In genomic region chr19:47239610-47240296, GRCh38 we compare ENCODE assay signal across 1 cellular context.
TF ChIP-seq lines count a peak whose summit lies in the region.

No MANE protein-coding gene starts in this region.

TF ChIP-seq in WTC11, 78 proteins besides CTCF, POLR2A, EP300 and RAD21 (continued from another document):
- TF ChIP-seq, protein P1, sequence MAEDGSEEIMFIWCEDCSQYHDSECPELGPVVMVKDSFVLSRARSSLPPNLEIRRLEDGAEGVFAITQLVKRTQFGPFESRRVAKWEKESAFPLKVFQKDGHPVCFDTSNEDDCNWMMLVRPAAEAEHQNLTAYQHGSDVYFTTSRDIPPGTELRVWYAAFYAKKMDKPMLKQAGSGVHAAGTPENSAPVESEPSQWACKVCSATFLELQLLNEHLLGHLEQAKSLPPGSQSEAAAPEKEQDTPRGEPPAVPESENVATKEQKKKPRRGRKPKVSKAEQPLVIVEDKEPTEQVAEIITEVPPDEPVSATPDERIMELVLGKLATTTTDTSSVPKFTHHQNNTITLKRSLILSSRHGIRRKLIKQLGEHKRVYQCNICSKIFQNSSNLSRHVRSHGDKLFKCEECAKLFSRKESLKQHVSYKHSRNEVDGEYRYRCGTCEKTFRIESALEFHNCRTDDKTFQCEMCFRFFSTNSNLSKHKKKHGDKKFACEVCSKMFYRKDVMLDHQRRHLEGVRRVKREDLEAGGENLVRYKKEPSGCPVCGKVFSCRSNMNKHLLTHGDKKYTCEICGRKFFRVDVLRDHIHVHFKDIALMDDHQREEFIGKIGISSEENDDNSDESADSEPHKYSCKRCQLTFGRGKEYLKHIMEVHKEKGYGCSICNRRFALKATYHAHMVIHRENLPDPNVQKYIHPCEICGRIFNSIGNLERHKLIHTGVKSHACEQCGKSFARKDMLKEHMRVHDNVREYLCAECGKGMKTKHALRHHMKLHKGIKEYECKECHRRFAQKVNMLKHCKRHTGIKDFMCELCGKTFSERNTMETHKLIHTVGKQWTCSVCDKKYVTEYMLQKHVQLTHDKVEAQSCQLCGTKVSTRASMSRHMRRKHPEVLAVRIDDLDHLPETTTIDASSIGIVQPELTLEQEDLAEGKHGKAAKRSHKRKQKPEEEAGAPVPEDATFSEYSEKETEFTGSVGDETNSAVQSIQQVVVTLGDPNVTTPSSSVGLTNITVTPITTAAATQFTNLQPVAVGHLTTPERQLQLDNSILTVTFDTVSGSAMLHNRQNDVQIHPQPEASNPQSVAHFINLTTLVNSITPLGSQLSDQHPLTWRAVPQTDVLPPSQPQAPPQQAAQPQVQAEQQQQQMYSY (CRISPR knock-in tag; IDR thresholded peaks at IDR 0.05) = no peak
- peak; percentile 20; the same call in 1 of the 2 replicates for TF ChIP-seq NFE2L1 (CRISPR knock-in tag; IDR thresholded peaks at IDR 0.05)
- no peak for TF ChIP-seq CREM (CRISPR knock-in tag; IDR thresholded peaks at IDR 0.05)
- TF ChIP-seq, protein P2, sequence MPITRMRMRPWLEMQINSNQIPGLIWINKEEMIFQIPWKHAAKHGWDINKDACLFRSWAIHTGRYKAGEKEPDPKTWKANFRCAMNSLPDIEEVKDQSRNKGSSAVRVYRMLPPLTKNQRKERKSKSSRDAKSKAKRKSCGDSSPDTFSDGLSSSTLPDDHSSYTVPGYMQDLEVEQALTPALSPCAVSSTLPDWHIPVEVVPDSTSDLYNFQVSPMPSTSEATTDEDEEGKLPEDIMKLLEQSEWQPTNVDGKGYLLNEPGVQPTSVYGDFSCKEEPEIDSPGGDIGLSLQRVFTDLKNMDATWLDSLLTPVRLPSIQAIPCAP (CRISPR knock-in tag; IDR thresholded peaks at IDR 0.05) = no peak
- TF ChIP-seq, protein P3, sequence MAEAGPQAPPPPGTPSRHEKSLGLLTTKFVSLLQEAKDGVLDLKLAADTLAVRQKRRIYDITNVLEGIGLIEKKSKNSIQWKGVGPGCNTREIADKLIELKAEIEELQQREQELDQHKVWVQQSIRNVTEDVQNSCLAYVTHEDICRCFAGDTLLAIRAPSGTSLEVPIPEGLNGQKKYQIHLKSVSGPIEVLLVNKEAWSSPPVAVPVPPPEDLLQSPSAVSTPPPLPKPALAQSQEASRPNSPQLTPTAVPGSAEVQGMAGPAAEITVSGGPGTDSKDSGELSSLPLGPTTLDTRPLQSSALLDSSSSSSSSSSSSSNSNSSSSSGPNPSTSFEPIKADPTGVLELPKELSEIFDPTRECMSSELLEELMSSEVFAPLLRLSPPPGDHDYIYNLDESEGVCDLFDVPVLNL (CRISPR knock-in tag; IDR thresholded peaks at IDR 0.05; ENCODE audit: borderline replicate concordance, low read depth) = 0 out of 2 replicates have a peak, but pooled peaks have one; percentile 44
- peak; percentile 31; the same call in 1 of the 2 replicates for TF ChIP-seq TCF7 (CRISPR knock-in tag; IDR thresholded peaks at IDR 0.05; ENCODE audit: low read depth)
